2 cellular contexts compared by ENCODE assay signal in the genomic region with DNA sequence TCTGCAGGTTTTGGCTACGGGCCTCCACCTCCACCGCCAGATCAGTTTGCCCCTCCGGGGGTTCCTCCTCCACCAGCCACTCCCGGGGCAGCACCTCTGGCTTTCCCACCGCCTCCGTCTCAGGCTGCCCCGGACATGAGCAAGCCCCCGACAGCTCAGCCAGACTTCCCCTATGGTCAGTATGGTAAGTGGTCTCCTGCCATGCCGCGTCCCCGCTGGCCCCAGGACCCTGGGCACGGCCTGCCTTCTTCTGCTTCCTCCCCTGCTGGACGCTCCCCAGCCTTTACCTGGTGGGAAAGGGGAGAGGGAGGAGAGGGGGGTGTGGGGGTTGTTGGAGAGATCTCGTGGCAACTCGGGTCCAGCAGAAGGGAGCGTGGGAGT.
TF ChIP-seq lines count a peak whose summit lies in the region.

No MANE protein-coding gene starts in this region.

TF ChIP-seq in GM12878, 131 proteins besides CTCF, POLR2A, EP300 and RAD21:
- TF ChIP-seq, protein P1, sequence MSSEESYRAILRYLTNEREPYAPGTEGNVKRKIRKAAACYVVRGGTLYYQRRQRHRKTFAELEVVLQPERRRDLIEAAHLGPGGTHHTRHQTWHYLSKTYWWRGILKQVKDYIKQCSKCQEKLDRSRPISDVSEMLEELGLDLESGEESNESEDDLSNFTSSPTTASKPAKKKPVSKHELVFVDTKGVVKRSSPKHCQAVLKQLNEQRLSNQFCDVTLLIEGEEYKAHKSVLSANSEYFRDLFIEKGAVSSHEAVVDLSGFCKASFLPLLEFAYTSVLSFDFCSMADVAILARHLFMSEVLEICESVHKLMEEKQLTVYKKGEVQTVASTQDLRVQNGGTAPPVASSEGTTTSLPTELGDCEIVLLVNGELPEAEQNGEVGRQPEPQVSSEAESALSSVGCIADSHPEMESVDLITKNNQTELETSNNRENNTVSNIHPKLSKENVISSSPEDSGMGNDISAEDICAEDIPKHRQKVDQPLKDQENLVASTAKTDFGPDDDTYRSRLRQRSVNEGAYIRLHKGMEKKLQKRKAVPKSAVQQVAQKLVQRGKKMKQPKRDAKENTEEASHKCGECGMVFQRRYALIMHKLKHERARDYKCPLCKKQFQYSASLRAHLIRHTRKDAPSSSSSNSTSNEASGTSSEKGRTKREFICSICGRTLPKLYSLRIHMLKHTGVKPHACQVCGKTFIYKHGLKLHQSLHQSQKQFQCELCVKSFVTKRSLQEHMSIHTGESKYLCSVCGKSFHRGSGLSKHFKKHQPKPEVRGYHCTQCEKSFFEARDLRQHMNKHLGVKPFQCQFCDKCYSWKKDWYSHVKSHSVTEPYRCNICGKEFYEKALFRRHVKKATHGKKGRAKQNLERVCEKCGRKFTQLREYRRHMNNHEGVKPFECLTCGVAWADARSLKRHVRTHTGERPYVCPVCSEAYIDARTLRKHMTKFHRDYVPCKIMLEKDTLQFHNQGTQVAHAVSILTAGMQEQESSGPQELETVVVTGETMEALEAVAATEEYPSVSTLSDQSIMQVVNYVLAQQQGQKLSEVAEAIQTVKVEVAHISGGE (CRISPR knock-in tag; IDR thresholded peaks at IDR 0.05) = no peak
- TF ChIP-seq GATAD2B (conservative IDR thresholded peaks at IDR 0.05; ENCODE audit: low read depth) = no peak
- TF ChIP-seq DPF2 (IDR thresholded peaks at IDR 0.05) = no peak
- TF ChIP-seq FOXM1 (IDR thresholded peaks at IDR 0.05; ENCODE audit: low read depth, low read length) = no peak
- no peak for TF ChIP-seq ZZZ3 (IDR thresholded peaks at IDR 0.05; ENCODE audit: control insufficient read depth, insufficient read length, low read depth)
- TF ChIP-seq, protein P2, sequence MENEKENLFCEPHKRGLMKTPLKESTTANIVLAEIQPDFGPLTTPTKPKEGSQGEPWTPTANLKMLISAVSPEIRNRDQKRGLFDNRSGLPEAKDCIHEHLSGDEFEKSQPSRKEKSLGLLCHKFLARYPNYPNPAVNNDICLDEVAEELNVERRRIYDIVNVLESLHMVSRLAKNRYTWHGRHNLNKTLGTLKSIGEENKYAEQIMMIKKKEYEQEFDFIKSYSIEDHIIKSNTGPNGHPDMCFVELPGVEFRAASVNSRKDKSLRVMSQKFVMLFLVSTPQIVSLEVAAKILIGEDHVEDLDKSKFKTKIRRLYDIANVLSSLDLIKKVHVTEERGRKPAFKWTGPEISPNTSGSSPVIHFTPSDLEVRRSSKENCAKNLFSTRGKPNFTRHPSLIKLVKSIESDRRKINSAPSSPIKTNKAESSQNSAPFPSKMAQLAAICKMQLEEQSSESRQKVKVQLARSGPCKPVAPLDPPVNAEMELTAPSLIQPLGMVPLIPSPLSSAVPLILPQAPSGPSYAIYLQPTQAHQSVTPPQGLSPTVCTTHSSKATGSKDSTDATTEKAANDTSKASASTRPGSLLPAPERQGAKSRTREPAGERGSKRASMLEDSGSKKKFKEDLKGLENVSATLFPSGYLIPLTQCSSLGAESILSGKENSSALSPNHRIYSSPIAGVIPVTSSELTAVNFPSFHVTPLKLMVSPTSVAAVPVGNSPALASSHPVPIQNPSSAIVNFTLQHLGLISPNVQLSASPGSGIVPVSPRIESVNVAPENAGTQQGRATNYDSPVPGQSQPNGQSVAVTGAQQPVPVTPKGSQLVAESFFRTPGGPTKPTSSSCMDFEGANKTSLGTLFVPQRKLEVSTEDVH (IDR thresholded peaks at IDR 0.05; ENCODE audit: low read depth, partially characterized antibody) = no peak
- no peak for TF ChIP-seq ZNF274 (IDR thresholded peaks at IDR 0.05; ENCODE audit: insufficient read depth, insufficient read length)
- no peak for TF ChIP-seq SUPT20H (IDR thresholded peaks at IDR 0.05; ENCODE audit: borderline replicate concordance, control insufficient read depth, low read depth, low read length)
- TF ChIP-seq, protein P3, sequence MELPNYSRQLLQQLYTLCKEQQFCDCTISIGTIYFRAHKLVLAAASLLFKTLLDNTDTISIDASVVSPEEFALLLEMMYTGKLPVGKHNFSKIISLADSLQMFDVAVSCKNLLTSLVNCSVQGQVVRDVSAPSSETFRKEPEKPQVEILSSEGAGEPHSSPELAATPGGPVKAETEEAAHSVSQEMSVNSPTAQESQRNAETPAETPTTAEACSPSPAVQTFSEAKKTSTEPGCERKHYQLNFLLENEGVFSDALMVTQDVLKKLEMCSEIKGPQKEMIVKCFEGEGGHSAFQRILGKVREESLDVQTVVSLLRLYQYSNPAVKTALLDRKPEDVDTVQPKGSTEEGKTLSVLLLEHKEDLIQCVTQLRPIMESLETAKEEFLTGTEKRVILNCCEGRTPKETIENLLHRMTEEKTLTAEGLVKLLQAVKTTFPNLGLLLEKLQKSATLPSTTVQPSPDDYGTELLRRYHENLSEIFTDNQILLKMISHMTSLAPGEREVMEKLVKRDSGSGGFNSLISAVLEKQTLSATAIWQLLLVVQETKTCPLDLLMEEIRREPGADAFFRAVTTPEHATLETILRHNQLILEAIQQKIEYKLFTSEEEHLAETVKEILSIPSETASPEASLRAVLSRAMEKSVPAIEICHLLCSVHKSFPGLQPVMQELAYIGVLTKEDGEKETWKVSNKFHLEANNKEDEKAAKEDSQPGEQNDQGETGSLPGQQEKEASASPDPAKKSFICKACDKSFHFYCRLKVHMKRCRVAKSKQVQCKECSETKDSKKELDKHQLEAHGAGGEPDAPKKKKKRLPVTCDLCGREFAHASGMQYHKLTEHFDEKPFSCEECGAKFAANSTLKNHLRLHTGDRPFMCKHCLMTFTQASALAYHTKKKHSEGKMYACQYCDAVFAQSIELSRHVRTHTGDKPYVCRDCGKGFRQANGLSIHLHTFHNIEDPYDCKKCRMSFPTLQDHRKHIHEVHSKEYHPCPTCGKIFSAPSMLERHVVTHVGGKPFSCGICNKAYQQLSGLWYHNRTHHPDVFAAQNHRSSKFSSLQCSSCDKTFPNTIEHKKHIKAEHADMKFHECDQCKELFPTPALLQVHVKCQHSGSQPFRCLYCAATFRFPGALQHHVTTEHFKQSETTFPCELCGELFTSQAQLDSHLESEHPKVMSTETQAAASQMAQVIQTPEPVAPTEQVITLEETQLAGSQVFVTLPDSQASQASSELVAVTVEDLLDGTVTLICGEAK (IDR thresholded peaks at IDR 0.05; ENCODE audit: borderline replicate concordance) = no peak
- TF ChIP-seq CEBPB (IDR thresholded peaks at IDR 0.05; ENCODE audit: borderline replicate concordance in 1 of 2, low read depth in 2 of 2, low read length in 2 of 2) = no peak
- no peak for TF ChIP-seq CBFB (IDR thresholded peaks at IDR 0.05; ENCODE audit: low read depth)
- TF ChIP-seq CHD2 (IDR thresholded peaks at IDR 0.05; ENCODE audit: borderline replicate concordance, low read depth, low read length) = no peak
- no peak for TF ChIP-seq SIN3A (IDR thresholded peaks at IDR 0.05; ENCODE audit: low read depth, low read length)
- TF ChIP-seq ESRRA (IDR thresholded peaks at IDR 0.05; ENCODE audit: low read length) = no peak
- no peak for TF ChIP-seq RBBP5 (conservative IDR thresholded peaks at IDR 0.05)

TF ChIP-seq in SK-N-SH, 30 proteins besides CTCF, POLR2A, EP300 and RAD21:
- no peak for TF ChIP-seq ELF1 (IDR thresholded peaks at IDR 0.05)
- TF ChIP-seq GATA2 (CRISPR knock-in tag; IDR thresholded peaks at IDR 0.05) = no peak
- no peak for TF ChIP-seq FOXM1 (IDR thresholded peaks at IDR 0.05; ENCODE audit: low read depth)
- no peak for TF ChIP-seq JUND (IDR thresholded peaks at IDR 0.05)
- TF ChIP-seq FOXJ3 (CRISPR knock-in tag; IDR thresholded peaks at IDR 0.05) = no peak
- TF ChIP-seq CHD2 (IDR thresholded peaks at IDR 0.05; ENCODE audit: low read length, partially characterized antibody) = no peak
- TF ChIP-seq, protein P4, sequence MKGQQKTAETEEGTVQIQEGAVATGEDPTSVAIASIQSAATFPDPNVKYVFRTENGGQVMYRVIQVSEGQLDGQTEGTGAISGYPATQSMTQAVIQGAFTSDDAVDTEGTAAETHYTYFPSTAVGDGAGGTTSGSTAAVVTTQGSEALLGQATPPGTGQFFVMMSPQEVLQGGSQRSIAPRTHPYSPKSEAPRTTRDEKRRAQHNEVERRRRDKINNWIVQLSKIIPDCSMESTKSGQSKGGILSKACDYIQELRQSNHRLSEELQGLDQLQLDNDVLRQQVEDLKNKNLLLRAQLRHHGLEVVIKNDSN (IDR thresholded peaks at IDR 0.05; ENCODE audit: borderline replicate concordance, low read depth) = no peak
